In the genomic region with DNA sequence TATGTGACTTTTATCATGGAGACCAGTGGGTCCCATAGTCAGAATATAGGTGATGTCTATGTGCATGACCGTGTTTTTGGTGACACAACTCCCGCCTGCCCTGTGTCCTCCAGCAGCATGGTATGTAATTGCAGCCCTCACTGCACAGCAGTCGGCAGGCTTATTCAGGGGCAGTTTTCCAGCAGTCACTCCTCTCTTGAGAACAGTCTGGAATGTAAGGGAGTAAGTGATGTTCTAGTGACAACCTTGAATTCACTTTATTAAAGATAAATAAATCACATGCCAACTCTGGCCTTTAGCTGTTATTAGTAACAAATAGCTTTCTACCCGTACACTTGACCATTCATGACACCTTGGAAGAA, we compare ENCODE assay signal across 11 cellular contexts. TPM values are rescaled to one million over a fixed set of nuclear protein-coding genes. Genes with fewer than 3 reads are reported as not detected.
DNase-seq lines count a peak whose midpoint lies in the region; ATAC-seq and TF ChIP-seq lines count a peak whose summit lies in the region.
"Had no signal": no experiment of that assay in that cellular context is flagged by ENCODE, and none has a peak within 500 bp of the region (broad histone marks: within the 10 kb centered on the region; RNA-seq: fewer than 3 reads in every experiment).

No MANE protein-coding gene starts in this region.

- H3K4me1 ChIP-seq in body of pancreas (peaks cover 47% of the 10 kb centered on the region), transverse colon (peaks cover 4 to 43% (median 22%) of the 10 kb centered on the region in 4 donors)
- H3K4me1 ChIP-seq in CD8-positive, alpha-beta memory T cell (ENCODE audit: insufficient read depth, low read length) = no peaks in the 10 kb centered on the region

- H3K27ac ChIP-seq in body of pancreas (peak overlapping the region; percentile 19 to 74 (median 48)), transverse colon (peak overlapping the region; percentile 64 to 71 (median 64))
- no peak overlapping the region for H3K27ac ChIP-seq in CD8-positive, alpha-beta memory T cell (ENCODE audit: low read depth, low read length)

- no peak for TF ChIP-seq CTCF in body of pancreas (IDR thresholded peaks at IDR 0.05)
- TF ChIP-seq CTCF in nephron progenitor cell (IDR thresholded peaks at IDR 0.05) = no peak
- TF ChIP-seq CTCF in transverse colon (IDR thresholded peaks at IDR 0.05) = no peak

- H3K9me3 Mint-ChIP-seq in nephron progenitor cell = no peaks in the 10 kb centered on the region
- no peaks in the 10 kb centered on the region for H3K9me3 Mint-ChIP-seq in CD8-positive, alpha-beta memory T cell
- H3K9me3 Mint-ChIP-seq: CD14-positive monocyte had no signal

- H3K4me3 Mint-ChIP-seq in nephron progenitor cell = no peak overlapping the region
- no peak overlapping the region for H3K4me3 Mint-ChIP-seq in CD8-positive, alpha-beta memory T cell
- H3K4me3 Mint-ChIP-seq: CD14-positive monocyte had no signal

- peaks cover 88% of the 10 kb centered on the region for H3K4me1 Mint-ChIP-seq in nephron progenitor cell
- no peaks in the 10 kb centered on the region for H3K4me1 Mint-ChIP-seq in CD8-positive, alpha-beta memory T cell
- H3K4me1 Mint-ChIP-seq: CD14-positive monocyte had no signal

- in situ Hi-C loops in transverse colon (cut with MboI; ENCODE audit: low pct_ligation_motif_present in 1 of 4, low pct_unique_long_range_greater_than_20kb in 1 of 4, low sequenced_read_pairs in 3 of 4) = no loop called here

- ATAC-seq in body of pancreas = no peak
- ATAC-seq in left ventricle myocardium superior = peak; percentile 83
- no peak for ATAC-seq in GM21390 (IDR thresholded peaks at IDR 0.05; ENCODE audit: unreplicated experiment)

- no peaks in the 10 kb centered on the region for H3K27me3 ChIP-seq in body of pancreas
- no peaks in the 10 kb centered on the region for H3K27me3 ChIP-seq in transverse colon
- H3K27me3 ChIP-seq in CD8-positive, alpha-beta memory T cell (ENCODE audit: insufficient read depth, low read length, poor library complexity, severe bottlenecking) = peaks cover 3% of the 10 kb centered on the region

- POLR2A ChIA-PET in CD8-positive, alpha-beta memory T cell (lab: Charles Lee) = no interaction called here

- CTCF ChIA-PET in CD8-positive, alpha-beta memory T cell (lab: Charles Lee) = no interaction called here

- WGBS in body of pancreas, 2 donors = 50 to 51% methylated on average over 4 of the region's 4 CpGs
- WGBS in transverse colon (ENCODE audit: low coverage in 1 of 2), 2 donors = 60 to 61% methylated on average over 2 to 4 of the region's 4 CpGs

- H3K4me3 ChIP-seq in body of pancreas (no peak overlapping the region), transverse colon (no peak overlapping the region)
- H3K4me3 ChIP-seq in CD8-positive, alpha-beta memory T cell (ENCODE audit: low read length) = no peak overlapping the region

- TF ChIP-seq EP300 in transverse colon (IDR thresholded peaks at IDR 0.05; ENCODE audit: low read depth) = no peak

- intact Hi-C loops in body of pancreas (cut with DNase I) (loop anchor here (5.0 kb wide), 1 partner anchor 116 kb away; no protein-coding TSS in a partner anchor), left ventricle myocardium superior (cut with micrococcal nuclease) (no loop called here), transverse colon (cut with DNase I; ENCODE audit: low total_unique reads) (no loop called here)

- H3K36me3 ChIP-seq in body of pancreas (replicated peaks in 1 of 2; ENCODE audit: insufficient read depth in 1 of 2, low read depth in 2 of 2) (no peaks in the 10 kb centered on the region), transverse colon (no peaks in the 10 kb centered on the region)
- no peaks in the 10 kb centered on the region for H3K36me3 ChIP-seq in CD8-positive, alpha-beta memory T cell (ENCODE audit: insufficient read depth, low read length)

- no peaks in the 10 kb centered on the region for H3K27me3 Mint-ChIP-seq in nephron progenitor cell (ENCODE audit: low read depth, poor library complexity)
- peaks cover 9 to 32% of the 10 kb centered on the region in 2 donors for H3K27me3 Mint-ChIP-seq in CD8-positive, alpha-beta memory T cell

- H3K9me3 ChIP-seq in body of pancreas (no peaks in the 10 kb centered on the region), transverse colon (no peaks in the 10 kb centered on the region)
- H3K9me3 ChIP-seq in CD8-positive, alpha-beta memory T cell (ENCODE audit: low read length) = no peaks in the 10 kb centered on the region

- DNase-seq in body of pancreas (no peak), left ventricle myocardium superior (no peak), nephron progenitor cell (no peak), transverse colon (no peak), DMS114 treated with DMSO at 0.1 percent for 48 hours (lab: John Stamatoyannopoulos, UW; ENCODE audit: unreplicated experiment) (no peak)
- DNase-seq in CD8-positive, alpha-beta memory T cell = no peak
- DNase-seq: central memory CD4-positive, alpha-beta T cell; NCI-H2081 treated with DMSO at 0.1 percent for 48 hours; stimulated activated CD4-positive, alpha-beta T cell treated with anti-CD3 and anti-CD28 coated beads, Interleukin-1b, Interleukin-23, amount 100 ng/mL, for 48 hours had no signal

- peaks cover 8% of the 10 kb centered on the region for H3K36me3 Mint-ChIP-seq in nephron progenitor cell (ENCODE audit: low read depth)
- H3K36me3 Mint-ChIP-seq in CD8-positive, alpha-beta memory T cell = no peaks in the 10 kb centered on the region
- H3K36me3 Mint-ChIP-seq: CD14-positive monocyte had no signal

- peak overlapping the region; percentile 82 for H3K27ac Mint-ChIP-seq in nephron progenitor cell
- H3K27ac Mint-ChIP-seq in CD8-positive, alpha-beta memory T cell = no peak overlapping the region

- TF ChIP-seq POLR2A in body of pancreas (IDR thresholded peaks at IDR 0.05) = no peak
- no peak for TF ChIP-seq POLR2A in transverse colon (IDR thresholded peaks at IDR 0.05)

RNA-seq across cellular contexts. Expression of gene ZNRF3, which starts 27.9 kb away (rescaled TPM):
- total RNA-seq in body of pancreas = 1 to 10 TPM; 7.8 to 8.6 TPM
- 6.9 TPM for total RNA-seq in left ventricle myocardium superior
- 10 to 100 TPM in 1 of 4 donors, 1 to 10 TPM in 3; 4.5 to 10.7 (median 8.3) TPM for total RNA-seq in transverse colon
- total RNA-seq in CD8-positive, alpha-beta memory T cell = 1 to 10 TPM; 1.0 to 1.2 TPM
- 0.35 TPM for polyA plus RNA-seq in CD8-positive, alpha-beta memory T cell
- polyA plus RNA-seq: CD14-positive monocyte had no signal
